In genomic region chr11:94959179-94959578, GRCh38 we compare ENCODE assay signal across 1 cellular context.
TF ChIP-seq lines count a peak whose summit lies in the region.

No MANE protein-coding gene starts in this region.

TF ChIP-seq in SK-N-SH treated with all-trans-retinoic acid at 6 μM for 48 hours, 23 proteins besides CTCF, POLR2A, EP300 and RAD21 (continued from another document):
- TF ChIP-seq, protein P1, sequence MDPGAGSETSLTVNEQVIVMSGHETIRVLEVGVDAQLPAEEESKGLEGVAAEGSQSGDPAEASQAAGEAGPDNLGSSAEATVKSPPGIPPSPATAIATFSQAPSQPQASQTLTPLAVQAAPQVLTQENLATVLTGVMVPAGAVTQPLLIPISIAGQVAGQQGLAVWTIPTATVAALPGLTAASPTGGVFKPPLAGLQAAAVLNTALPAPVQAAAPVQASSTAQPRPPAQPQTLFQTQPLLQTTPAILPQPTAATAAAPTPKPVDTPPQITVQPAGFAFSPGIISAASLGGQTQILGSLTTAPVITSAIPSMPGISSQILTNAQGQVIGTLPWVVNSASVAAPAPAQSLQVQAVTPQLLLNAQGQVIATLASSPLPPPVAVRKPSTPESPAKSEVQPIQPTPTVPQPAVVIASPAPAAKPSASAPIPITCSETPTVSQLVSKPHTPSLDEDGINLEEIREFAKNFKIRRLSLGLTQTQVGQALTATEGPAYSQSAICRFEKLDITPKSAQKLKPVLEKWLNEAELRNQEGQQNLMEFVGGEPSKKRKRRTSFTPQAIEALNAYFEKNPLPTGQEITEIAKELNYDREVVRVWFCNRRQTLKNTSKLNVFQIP (CRISPR knock-in tag; IDR thresholded peaks at IDR 0.05; ENCODE audit: borderline replicate concordance, low read depth): no peak
- TF ChIP-seq TOX (CRISPR knock-in tag; IDR thresholded peaks at IDR 0.05; ENCODE audit: borderline replicate concordance): no peak
- no peak for TF ChIP-seq ZNF8 (CRISPR knock-in tag; IDR thresholded peaks at IDR 0.05)
- no peak for TF ChIP-seq GLIS3 (CRISPR knock-in tag; IDR thresholded peaks at IDR 0.05)
TF ChIP-seq in SK-N-SH treated with all-trans-retinoic acid at 6 μM for 48 hours: peak in this region for 0.
